8 cellular contexts compared by ENCODE assay signal in the genomic region with DNA sequence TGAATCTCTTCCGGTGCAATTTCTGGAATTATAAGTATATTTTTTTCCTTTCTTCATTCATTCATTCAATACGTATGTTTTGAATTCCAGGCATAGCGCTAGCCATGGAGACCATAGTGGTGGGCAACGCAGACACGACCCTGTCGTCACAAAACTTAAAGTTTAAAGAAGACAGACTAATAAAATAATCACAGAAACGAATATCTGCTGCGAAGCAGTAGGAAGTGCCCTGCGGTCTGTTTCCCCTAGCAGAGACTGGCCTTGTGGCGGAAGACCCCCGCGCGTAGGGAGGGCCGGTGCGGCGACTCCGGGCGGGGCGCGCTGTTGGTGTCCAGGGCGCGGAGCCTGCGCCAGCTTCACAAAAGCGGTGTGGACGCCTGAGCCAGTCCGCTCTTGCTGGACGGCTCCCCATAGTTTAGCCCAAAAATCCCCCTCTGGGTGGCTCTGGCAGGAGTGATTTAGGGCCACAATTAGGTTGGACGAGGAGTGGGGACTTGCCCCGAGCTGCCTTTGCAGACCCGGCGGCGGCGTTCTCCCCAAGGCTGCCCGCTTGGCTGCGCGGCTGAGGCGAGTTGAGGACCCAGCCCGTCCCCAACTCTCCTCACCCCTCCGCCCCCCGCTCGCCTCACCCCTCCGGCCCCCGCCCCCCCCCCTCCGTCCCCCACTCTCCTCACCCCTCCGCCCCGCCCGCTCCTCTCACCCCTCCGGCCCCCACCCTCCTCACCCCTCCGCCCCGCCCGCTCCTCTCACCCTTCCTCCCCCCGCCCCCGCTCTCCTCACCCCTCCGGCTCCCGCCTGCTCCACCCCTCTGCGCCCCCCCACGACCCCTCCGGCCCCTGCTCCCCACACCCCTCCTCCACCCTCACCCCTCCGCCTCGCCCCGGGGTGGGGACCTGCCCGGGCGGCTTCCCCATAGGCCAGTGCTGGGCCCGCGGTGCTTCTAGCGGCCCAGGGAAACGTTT. TPM values are rescaled to one million over a fixed set of nuclear protein-coding genes. Genes with fewer than 3 reads are reported as not detected.
DNase-seq lines count a peak whose midpoint lies in the region; ATAC-seq and TF ChIP-seq lines count a peak whose summit lies in the region.

No MANE protein-coding gene starts in this region.

- H3K9me3 Mint-ChIP-seq in WTC11: no peaks in the 10 kb centered on the region
- H3K9me3 Mint-ChIP-seq in nephron progenitor cell: no peaks in the 10 kb centered on the region

- H3K4me3 Mint-ChIP-seq in WTC11 (peak overlapping the region; percentile 70), nephron progenitor cell (peak overlapping the region; percentile 81)

- POLR2A ChIA-PET in WTC11 (lab: Charles Lee): interaction anchor here (1.1 kb wide), 1 partner anchor 14 kb away, joined by 5 read pairs; the partner anchor contains the start of gene LATS2

- DNase-seq in GM20000 (ENCODE audit: low spot score) (peak; percentile 68), WTC11 (ENCODE audit: low spot score) (peak; percentile 76), fibroblast of gingiva (ENCODE audit: low read depth) (peak; percentile 23), nephron progenitor cell (peak; percentile 76), COLO829 (ENCODE audit: low spot score) (no peak), CD1c-positive myeloid dendritic cell (ENCODE audit: extremely low spot score) (no peak), NCI-H1930 (lab: John Stamatoyannopoulos, UW) (no peak), NAMALWA (ENCODE audit: low spot score) (no peak)

- CTCF ChIA-PET in WTC11 (lab: Charles Lee): interaction anchor here (1.0 kb wide), 2 partner anchors 14 to 105 kb away, joined by 3 read pairs; partner anchors contain the start of gene LATS2

- H3K27ac Mint-ChIP-seq in WTC11 (peak overlapping the region; percentile 83; the same call in 1 of the 2 replicates), nephron progenitor cell (no peak overlapping the region)

- H3K36me3 Mint-ChIP-seq in WTC11 (no peaks in the 10 kb centered on the region), nephron progenitor cell (ENCODE audit: low read depth) (no peaks in the 10 kb centered on the region)

- H3K4me1 Mint-ChIP-seq in WTC11: peaks cover 37% of the 10 kb centered on the region
- H3K4me1 Mint-ChIP-seq in nephron progenitor cell: peaks cover 41% of the 10 kb centered on the region

- peak; percentile 76 for ATAC-seq in WTC11

- H3K27me3 Mint-ChIP-seq in WTC11 (ENCODE audit: low read depth): peaks cover 6% of the 10 kb centered on the region
- peaks cover 12% of the 10 kb centered on the region for H3K27me3 Mint-ChIP-seq in nephron progenitor cell (ENCODE audit: low read depth, poor library complexity)

- TF ChIP-seq CTCF in GM20000 (IDR thresholded peaks at IDR 0.05; ENCODE audit: extremely low read depth, missing control alignments) (no peak), WTC11 (IDR thresholded peaks at IDR 0.05) (no peak), nephron progenitor cell (IDR thresholded peaks at IDR 0.05) (no peak)

TF ChIP-seq in WTC11, 78 proteins besides CTCF, POLR2A, EP300 and RAD21:
- TF ChIP-seq GRHL2 (CRISPR knock-in tag; IDR thresholded peaks at IDR 0.05; ENCODE audit: insufficient replicate concordance, severe bottlenecking): no peak
- 0 out of 2 replicates have a peak, but pooled peaks have one; percentile 18 for TF ChIP-seq FOXP4 (CRISPR knock-in tag; IDR thresholded peaks at IDR 0.05)

RNA-seq across cellular contexts. Expression of gene LATS2, which starts 14.2 kb away (rescaled TPM):
- 27.5 to 31.2 TPM (median 28.9 TPM) in 3 replicates for total RNA-seq in WTC11 (2021)

Comparison
In these comparisons a context has a peak if more than half of its experiments do, and no peak if none do; other contexts are left out.
1. DNase-seq: peak in GM20000 (single experiment), WTC11 (single experiment), fibroblast of gingiva (single experiment) and nephron progenitor cell (single experiment); none in COLO829 (single experiment), CD1c-positive myeloid dendritic cell (single experiment), NCI-H1930 (0 of 2) and NAMALWA (single experiment).